19 cellular contexts compared by ENCODE assay signal in genomic region chr6:56521988-56522387, GRCh38.
DNase-seq lines count a peak whose midpoint lies in the region; ATAC-seq, FAIRE-seq and TF ChIP-seq lines count a peak whose summit lies in the region.
"Had no signal": no experiment of that assay in that cellular context is flagged by ENCODE, and none has a peak within 500 bp of the region (broad histone marks: within the 10 kb centered on the region; RNA-seq: fewer than 3 reads in every experiment).

No MANE protein-coding gene starts in this region.

- H3K27me3 ChIP-seq in body of pancreas (no peaks in the 10 kb centered on the region), HepG2 (ENCODE audit: control insufficient read depth in 1 of 2, insufficient read depth in 2 of 2, low read length in 2 of 2) (no peaks in the 10 kb centered on the region), thoracic aorta (replicated peaks; ENCODE audit: insufficient read depth) (no peaks in the 10 kb centered on the region), MG63 (no peaks in the 10 kb centered on the region)

- H3K4me3 Mint-ChIP-seq in chondrocyte (ENCODE audit: unreplicated experiment): no peak overlapping the region
- H3K4me3 Mint-ChIP-seq in activated CD4-positive, alpha-beta T cell treated with anti-CD3 and anti-CD28 coated beads, Interleukin-2, amount 10 ng/mL, durations not matched to agents 7 days and 5 days: no peak overlapping the region
- H3K4me3 Mint-ChIP-seq: CD4-positive, alpha-beta T cell; effector memory CD8-positive, alpha-beta T cell; memory B cell; neural crest cell; stimulated activated naive B cell treated with anti-CD40 and anti-IgM and Interleukin-4, amounts not matched to agents 10 μg/mL and 1 μg/mL and 100 μg/mL, for 72 hours had no signal

- TF ChIP-seq CTCF in body of pancreas (IDR thresholded peaks at IDR 0.05): no peak
- TF ChIP-seq CTCF in HepG2 (CRISPR knock-in tag; IDR thresholded peaks at IDR 0.05): no peak
- no peak for TF ChIP-seq CTCF in thoracic aorta (IDR thresholded peaks at IDR 0.05)
- no peak for TF ChIP-seq CTCF in chondrocyte (IDR thresholded peaks at IDR 0.05)

- no peak for TF ChIP-seq RAD21 in HepG2 (CRISPR knock-in tag; IDR thresholded peaks at IDR 0.05)

- TF ChIP-seq EP300 in HepG2 (IDR thresholded peaks at IDR 0.05; ENCODE audit: low read depth in 2 of 2, low read length in 2 of 2) (no peak), HepG2 (CRISPR knock-in tag; IDR thresholded peaks at IDR 0.05; ENCODE audit: borderline replicate concordance) (no peak)

- peaks cover 6% of the 10 kb centered on the region for H3K9me3 Mint-ChIP-seq in chondrocyte (ENCODE audit: low read depth)
- no peaks in the 10 kb centered on the region for H3K9me3 Mint-ChIP-seq in activated CD4-positive, alpha-beta T cell treated with anti-CD3 and anti-CD28 coated beads, Interleukin-2, amount 10 ng/mL, durations not matched to agents 7 days and 5 days
- H3K9me3 Mint-ChIP-seq: neural crest cell had no signal

- TF ChIP-seq POLR2A in body of pancreas (IDR thresholded peaks at IDR 0.05): no peak
- TF ChIP-seq POLR2A in HepG2 (IDR thresholded peaks at IDR 0.05; ENCODE audit: insufficient read depth in 1 of 2, low read depth in 2 of 2, low read length in 2 of 2): no peak

- DNase-seq in HT-29 (ENCODE audit: low spot score) (peak; percentile 30), body of pancreas (no peak), HepG2 (ENCODE audit: low spot score) (no peak), thoracic aorta (ENCODE audit: low spot score) (no peak), GM19240 (ENCODE audit: insufficient read length, low spot score) (no peak), chondrocyte (ENCODE audit: low spot score) (no peak), MG63 (no peak)
- no peak for DNase-seq in activated CD4-positive, alpha-beta T cell treated with anti-CD3 and anti-CD28 coated beads, Interleukin-2, amount 10 ng/mL, durations not matched to agents 7 days and 5 days
- DNase-seq: CD4-positive, alpha-beta T cell; DND-41; effector memory CD8-positive, alpha-beta T cell; hippocampal formation; Kasumi-1; NCI-H526 treated with DMSO at 0.1 percent for 48 hours; stimulated activated naive B cell treated with anti-CD40 and anti-IgM and Interleukin-4, amounts not matched to agents 10 μg/mL and 1 μg/mL and 100 μg/mL, for 72 hours; trophoblast cell had no signal

- CTCF ChIA-PET in HepG2 (lab: Yijun Ruan, JAX; ENCODE audit: low intra/inter-chr PET ratio, low total read pairs): no interaction called here
- CTCF ChIA-PET in activated CD4-positive, alpha-beta T cell treated with anti-CD3 and anti-CD28 coated beads, Interleukin-2, amount 10 ng/mL, durations not matched to agents 7 days and 5 days (lab: Charles Lee): interaction anchor here (1.1 kb wide), 1 partner anchor 10 kb away, joined by 3 read pairs; no protein-coding TSS in a partner anchor

- H3K27ac ChIP-seq in body of pancreas (peak overlapping the region; percentile 17 to 54 (median 23)), HepG2 (ENCODE audit: extremely low read length, insufficient read depth, low read length) (peak overlapping the region; percentile 4), thoracic aorta (peak overlapping the region; percentile 6 to 82)

- FAIRE-seq in HepG2 (lab: Jason Lieb, UNC): no peak
- FAIRE-seq: keratinocyte had no signal

- in situ Hi-C loops in HepG2 (cut with HindIII; ENCODE audit: extremely low pct_ligation_motif_present, low pct_unique_long_range_greater_than_20kb): no loop called here

- intact Hi-C loops in body of pancreas (cut with DNase I): no loop called here
- intact Hi-C loops in HepG2 (cut with micrococcal nuclease; ENCODE audit: unreplicated experiment): loop anchor here (2.0 kb wide), 1 partner anchor 17 kb away; no protein-coding TSS in a partner anchor

- H4K20me1 ChIP-seq in HepG2 (ENCODE audit: insufficient read depth, low read length): no peaks in the 10 kb centered on the region

- WGBS in body of pancreas, 2 donors: 38 to 61% methylated on average over 2 of the region's 2 CpGs
- WGBS in HepG2 (ENCODE audit: low lambda C conversion rate): 90% methylated on average over 2 of the region's 2 CpGs

- no TSS peak for BruUV-seq in HepG2 (replicated peaks; lab: Mats Ljungman, UMichigan)

- peaks cover 15% of the 10 kb centered on the region for H3K36me3 Mint-ChIP-seq in chondrocyte (ENCODE audit: low read depth)
- no peaks in the 10 kb centered on the region for H3K36me3 Mint-ChIP-seq in activated CD4-positive, alpha-beta T cell treated with anti-CD3 and anti-CD28 coated beads, Interleukin-2, amount 10 ng/mL, durations not matched to agents 7 days and 5 days (ENCODE audit: low read depth)

- POLR2A ChIA-PET in HepG2 (lab: Yijun Ruan, JAX): interaction anchor here (2.3 to 3.9 kb wide), 3 partner anchors 11 to 122 kb away, joined by 7 to 27 read pairs (median 10); no protein-coding TSS in a partner anchor
- POLR2A ChIA-PET in activated CD4-positive, alpha-beta T cell treated with anti-CD3 and anti-CD28 coated beads, Interleukin-2, amount 10 ng/mL, durations not matched to agents 7 days and 5 days (lab: Charles Lee): no interaction called here

- no peak overlapping the region for H3K4me2 ChIP-seq in HepG2 (ENCODE audit: low read depth, low read length)

- H3K4me1 Mint-ChIP-seq in chondrocyte (ENCODE audit: low read depth): peaks cover 56% of the 10 kb centered on the region
- no peaks in the 10 kb centered on the region for H3K4me1 Mint-ChIP-seq in activated CD4-positive, alpha-beta T cell treated with anti-CD3 and anti-CD28 coated beads, Interleukin-2, amount 10 ng/mL, durations not matched to agents 7 days and 5 days

- H3K27ac Mint-ChIP-seq in chondrocyte (ENCODE audit: unreplicated experiment): no peak overlapping the region
- no peak overlapping the region for H3K27ac Mint-ChIP-seq in activated CD4-positive, alpha-beta T cell treated with anti-CD3 and anti-CD28 coated beads, Interleukin-2, amount 10 ng/mL, durations not matched to agents 7 days and 5 days
- H3K27ac Mint-ChIP-seq: CD4-positive, alpha-beta T cell; effector memory CD8-positive, alpha-beta T cell; memory B cell; stimulated activated naive B cell treated with anti-CD40 and anti-IgM and Interleukin-4, amounts not matched to agents 10 μg/mL and 1 μg/mL and 100 μg/mL, for 72 hours had no signal

- H3K9me3 ChIP-seq in body of pancreas (no peaks in the 10 kb centered on the region), HepG2 (ENCODE audit: low read length) (no peaks in the 10 kb centered on the region), thoracic aorta (no peaks in the 10 kb centered on the region), MG63 (no peaks in the 10 kb centered on the region)

- H3K27me3 Mint-ChIP-seq in chondrocyte (ENCODE audit: low read depth): no peaks in the 10 kb centered on the region
- no peaks in the 10 kb centered on the region for H3K27me3 Mint-ChIP-seq in activated CD4-positive, alpha-beta T cell treated with anti-CD3 and anti-CD28 coated beads, Interleukin-2, amount 10 ng/mL, durations not matched to agents 7 days and 5 days
- H3K27me3 Mint-ChIP-seq: CD4-positive, alpha-beta T cell; effector memory CD8-positive, alpha-beta T cell; stimulated activated naive B cell treated with anti-CD40 and anti-IgM and Interleukin-4, amounts not matched to agents 10 μg/mL and 1 μg/mL and 100 μg/mL, for 72 hours had no signal

- peaks cover 58% of the 10 kb centered on the region for H3K4me1 ChIP-seq in body of pancreas
- H3K4me1 ChIP-seq in HepG2 (ENCODE audit: insufficient read depth, low read length): peaks cover 40% of the 10 kb centered on the region
- H3K4me1 ChIP-seq in thoracic aorta (ENCODE audit: control insufficient read depth in 1 of 2, low read depth in 2 of 2): peaks cover 32 to 65% of the 10 kb centered on the region in 2 donors

- no peaks in the 10 kb centered on the region for H3K36me3 ChIP-seq in body of pancreas (replicated peaks in 1 of 2; ENCODE audit: insufficient read depth in 1 of 2, low read depth in 2 of 2)
- peaks cover 7 to 23% of the 10 kb centered on the region in 2 experiments for H3K36me3 ChIP-seq in HepG2 (replicated peaks in 1 of 2; ENCODE audit: control insufficient read depth in 1 of 2, insufficient read depth in 2 of 2, low read length in 2 of 2)
- H3K36me3 ChIP-seq in thoracic aorta: peaks cover 24% of the 10 kb centered on the region
- H3K36me3 ChIP-seq in MG63: peaks cover 35% of the 10 kb centered on the region

- no peak overlapping the region for H3K4me3 ChIP-seq in body of pancreas
- no peak overlapping the region for H3K4me3 ChIP-seq in HepG2 (replicated peaks in 1 of 3; ENCODE audit: insufficient read depth in 1 of 3, low read depth in 2 of 3, low read length in 3 of 3)
- H3K4me3 ChIP-seq in thoracic aorta: no peak overlapping the region
- no peak overlapping the region for H3K4me3 ChIP-seq in MG63

- ATAC-seq in body of pancreas: no peak
- ATAC-seq in HepG2: peak; percentile 53
- ATAC-seq in thoracic aorta (ENCODE audit: insufficient number of reproducible peaks, low FRiP score, low read depth): no peak
- ATAC-seq: effector memory CD8-positive, alpha-beta T cell; stimulated activated naive B cell treated with anti-CD40 and anti-IgM and Interleukin-4, amounts not matched to agents 10 μg/mL and 1 μg/mL and 100 μg/mL, for 72 hours had no signal

- H2AFZ ChIP-seq in HepG2 (ENCODE audit: low read length): no peak overlapping the region

- no peak overlapping the region for H3K9ac ChIP-seq in HepG2 (ENCODE audit: insufficient read depth, low read depth, low read length)

- H3K79me2 ChIP-seq in HepG2 (ENCODE audit: insufficient read depth, low read length): no peaks in the 10 kb centered on the region

TF ChIP-seq in HepG2, 621 proteins besides CTCF, POLR2A, EP300 and RAD21 (continues in another document):
- no peak for TF ChIP-seq PLSCR1 (CRISPR knock-in tag; IDR thresholded peaks at IDR 0.05; ENCODE audit: borderline replicate concordance)
- no peak for TF ChIP-seq ZNF501 (CRISPR knock-in tag; IDR thresholded peaks at IDR 0.05)
- TF ChIP-seq POGZ (CRISPR knock-in tag; IDR thresholded peaks at IDR 0.05): no peak
- TF ChIP-seq ATF7 (IDR thresholded peaks at IDR 0.05): no peak
- no peak for TF ChIP-seq ATF7 (CRISPR knock-in tag; IDR thresholded peaks at IDR 0.05)
- TF ChIP-seq DNMT1 (CRISPR knock-in tag; IDR thresholded peaks at IDR 0.05): no peak
- no peak for TF ChIP-seq ZBTB3 (CRISPR knock-in tag; IDR thresholded peaks at IDR 0.05; ENCODE audit: borderline replicate concordance, low read depth)
